ENCODE assay signal across 1 cellular context in genomic region chr1:25875154-25875855, GRCh38.
A peak's percentile ranks its signal among the peaks of the same experiment; 100 is the strongest.
TF ChIP-seq lines count a peak whose summit lies in the region.

Gene PAQR7 (minus strand): TSS chr1:25875708. CDS start chr1:25863839, 11,869 bp downstream.

TF ChIP-seq in K562, 482 proteins besides CTCF, POLR2A, EP300 and RAD21 (continued from another document and continues in another):
- TF ChIP-seq ARID3B (CRISPR knock-in tag; IDR thresholded peaks at IDR 0.05; ENCODE audit: borderline replicate concordance) = no peak
- 0 out of 2 replicates have a peak, but pooled peaks have one; percentile 38 for TF ChIP-seq ZNF24 (IDR thresholded peaks at IDR 0.05)
- 0 out of 4 replicates have a peak, but pooled peaks of 1 of the 2 experiments have one; percentile 66 for TF ChIP-seq MLX (CRISPR knock-in tag; conservative IDR thresholded peaks at IDR 0.05)
- peak; percentile 53 for TF ChIP-seq ARID1B (IDR thresholded peaks at IDR 0.05)
- no peak for TF ChIP-seq ATF1 (CRISPR knock-in tag; IDR thresholded peaks at IDR 0.05)
- TF ChIP-seq ATF1 (tag; IDR thresholded peaks at IDR 0.05) = peak; percentile 88
- TF ChIP-seq DPF2 (IDR thresholded peaks at IDR 0.05) = peak; percentile 58; the same call in 1 of the 2 replicates
- no peak for TF ChIP-seq CREBBP (IDR thresholded peaks at IDR 0.05; ENCODE audit: low read depth, low read length)
- TF ChIP-seq HDAC3 (IDR thresholded peaks at IDR 0.05; ENCODE audit: borderline replicate concordance, partially characterized antibody) = no peak
- TF ChIP-seq ARHGAP35 (IDR thresholded peaks at IDR 0.05; ENCODE audit: partially characterized antibody) = no peak
- no peak for TF ChIP-seq SFPQ (IDR thresholded peaks at IDR 0.05; ENCODE audit: low read depth, low read length)
- TF ChIP-seq ZNF217 (CRISPR knock-in tag; IDR thresholded peaks at IDR 0.05) = no peak
- peak; percentile 34; the same call in 1 of the 2 replicates for TF ChIP-seq KLF13 (tag; IDR thresholded peaks at IDR 0.05; ENCODE audit: borderline replicate concordance, low read depth)
- TF ChIP-seq ZNF274 (IDR thresholded peaks at IDR 0.05; ENCODE audit: borderline replicate concordance, low read depth, low read length) = no peak
- no peak for TF ChIP-seq THRAP3 (IDR thresholded peaks at IDR 0.05; ENCODE audit: borderline replicate concordance)
- TF ChIP-seq TARDBP (IDR thresholded peaks at IDR 0.05) = peak; percentile 52; the same call in 1 of the 2 replicates
- peak; percentile 97 for TF ChIP-seq ZNF511 (CRISPR knock-in tag; IDR thresholded peaks at IDR 0.05)
- TF ChIP-seq MAFF (IDR thresholded peaks at IDR 0.05; ENCODE audit: low read length) = no peak
- TF ChIP-seq NEUROD1 (IDR thresholded peaks at IDR 0.05; ENCODE audit: borderline replicate concordance, low read depth, low read length, partially characterized antibody) = no peak
- TF ChIP-seq RBM39 (optimal IDR thresholded peaks at IDR 0.05; ENCODE audit: low read depth, low read length) = no peak
- no peak for TF ChIP-seq NCOA2 (IDR thresholded peaks at IDR 0.05; ENCODE audit: partially characterized antibody in 2 of 2)
- no peak for TF ChIP-seq POLR2AphosphoS2 (IDR thresholded peaks at IDR 0.05; ENCODE audit: low read length)
- TF ChIP-seq AFF4 (CRISPR knock-in tag; IDR thresholded peaks at IDR 0.05) = peak; percentile 46
- peak; percentile 79; the same call in 1 of the 2 replicates for TF ChIP-seq IRF2 (CRISPR knock-in tag; IDR thresholded peaks at IDR 0.05)
- TF ChIP-seq RNF2 (IDR thresholded peaks at IDR 0.05) = peak; percentile 75; the same call in 1 of the 2 replicates
- no peak for TF ChIP-seq TEAD4 (IDR thresholded peaks at IDR 0.05; ENCODE audit: low read length)
- peak; percentile 95; the same call in 1 of the 2 replicates for TF ChIP-seq TEAD4 (CRISPR knock-in tag; IDR thresholded peaks at IDR 0.05; ENCODE audit: borderline replicate concordance)
- 0 out of 2 replicates have a peak, but pooled peaks have one; percentile 74 for TF ChIP-seq ZNF609 (CRISPR knock-in tag; IDR thresholded peaks at IDR 0.05; ENCODE audit: borderline replicate concordance)
- peak; percentile 54; the same call in 1 of the 2 replicates for TF ChIP-seq TOE1 (IDR thresholded peaks at IDR 0.05; ENCODE audit: borderline replicate concordance)
- TF ChIP-seq TOE1 (CRISPR knock-in tag; IDR thresholded peaks at IDR 0.05; ENCODE audit: borderline replicate concordance, low read depth) = peak; percentile 92
- TF ChIP-seq SIN3B (IDR thresholded peaks at IDR 0.05; ENCODE audit: low read depth) = peak; percentile 70; the same call in 1 of the 2 replicates
- peak; percentile 66; the same call in 1 of the 2 replicates for TF ChIP-seq EP400 (IDR thresholded peaks at IDR 0.05)
- TF ChIP-seq ZC3H8 (IDR thresholded peaks at IDR 0.05) = no peak
- no peak for TF ChIP-seq THAP7 (CRISPR knock-in tag; IDR thresholded peaks at IDR 0.05)
- TF ChIP-seq GTF2A2 (tag; IDR thresholded peaks at IDR 0.05) = 0 out of 2 replicates have a peak, but pooled peaks have one; percentile 26
- TF ChIP-seq EWSR1 (IDR thresholded peaks at IDR 0.05; ENCODE audit: borderline replicate concordance, low read depth, partially characterized antibody) = no peak
- peak in 1 of 2 experiments; percentile 76; a peak in 1 of 4 replicates for TF ChIP-seq TEAD1 (CRISPR knock-in tag; IDR thresholded peaks at IDR 0.05)
- TF ChIP-seq ILF3 (IDR thresholded peaks at IDR 0.05; ENCODE audit: borderline replicate concordance) = peak; percentile 74; the same call in 1 of the 2 replicates
- peak; percentile 38 to 84; a peak in 3 of 4 replicates for TF ChIP-seq NONO (IDR thresholded peaks at IDR 0.05; ENCODE audit: low read depth in 2 of 2, low read length in 1 of 2)
- TF ChIP-seq ZBTB12 (CRISPR knock-in tag; IDR thresholded peaks at IDR 0.05) = peak; percentile 45; the same call in 1 of the 2 replicates
- peak; percentile 84 to 88 for TF ChIP-seq MNT (conservative IDR thresholded peaks at IDR 0.05)
- TF ChIP-seq TBP (optimal IDR thresholded peaks at IDR 0.05; ENCODE audit: low read depth, low read length) = no peak
- peak; percentile 88 for TF ChIP-seq GABPB1 (CRISPR knock-in tag; IDR thresholded peaks at IDR 0.05)
- 0 out of 2 replicates have a peak, but pooled peaks have one; percentile 8 for TF ChIP-seq IRF9 (tag; IDR thresholded peaks at IDR 0.05)
- no peak for TF ChIP-seq ZNF23 (CRISPR knock-in tag; IDR thresholded peaks at IDR 0.05)
- peak; percentile 69; the same call in 1 of the 2 replicates for TF ChIP-seq NR2C2 (CRISPR knock-in tag; IDR thresholded peaks at IDR 0.05)
- peak; percentile 81 for TF ChIP-seq NR2C2 (tag; IDR thresholded peaks at IDR 0.05)
